Comparison of ENCODE assay signal across 17 cellular contexts in the genomic region with DNA sequence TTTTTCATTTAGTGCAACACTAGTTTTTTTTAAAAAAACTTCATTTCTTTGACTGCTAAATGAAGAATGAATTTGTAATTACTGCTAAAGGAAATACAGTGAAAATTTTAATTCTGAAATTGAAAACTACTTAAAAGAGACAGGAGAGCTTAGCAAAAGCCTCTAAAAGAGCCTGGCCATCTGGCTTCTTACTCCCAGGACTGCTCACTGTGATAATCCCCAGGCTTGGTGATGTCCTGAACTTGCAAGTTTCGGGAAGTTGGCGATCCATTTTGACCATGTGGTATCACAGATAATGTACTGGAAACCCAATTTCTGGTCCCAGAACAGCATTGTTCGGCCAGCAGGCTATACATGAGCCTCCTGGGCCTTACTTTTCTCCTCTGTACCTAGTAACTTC.
"Had no signal": no experiment of that assay in that cellular context is flagged by ENCODE, and none has a peak within 500 bp of the region (broad histone marks: within the 10 kb centered on the region; RNA-seq: fewer than 3 reads in every experiment).

No MANE protein-coding gene starts in this region.

- H3K27ac ChIP-seq: SJSA1, SK-N-MC had no signal

- H3K4me1 ChIP-seq: SJSA1 had no signal

- DNase-seq: KBM-7, MV-4-11, NCI-H1048, NCI-H1105, NCI-H1417, NCI-H146, NCI-H1694 treated with DMSO at 0.1 percent for 48 hours, NCI-H1930, NCI-H2081, NCI-H2107, NCI-H2227 treated with DMSO at 0.1 percent for 48 hours, NCI-H526, Right ventricle myocardium superior, RPMI8226, SIG-M5 had no signal

- H3K4me3 ChIP-seq: SJSA1, SK-N-MC had no signal

- H3K36me3 ChIP-seq: SJSA1 had no signal

- H3K9me3 ChIP-seq: SJSA1 had no signal
